In genomic region chr2:74886811-74887210, GRCh38 we compare ENCODE assay signal across 1 cellular context.
TF ChIP-seq lines count a peak whose summit lies in the region.

No MANE protein-coding gene starts in this region.

TF ChIP-seq in GM12878, 131 proteins besides CTCF, POLR2A, EP300 and RAD21:
- TF ChIP-seq POLR2AphosphoS5 (IDR thresholded peaks at IDR 0.05; ENCODE audit: low read length) (0 out of 2 replicates have a peak, but pooled peaks have one; percentile 14), MYB (IDR thresholded peaks at IDR 0.05; ENCODE audit: borderline replicate concordance, low read depth, low read length) (no peak)
